1 cellular context compared by ENCODE assay signal in genomic region chr5:129097498-129098296, GRCh38.
TF ChIP-seq lines count a peak whose summit lies in the region.

No MANE protein-coding gene starts in this region.

TF ChIP-seq in SK-N-SH treated with all-trans-retinoic acid at 6 μM for 48 hours, 23 proteins besides CTCF, POLR2A, EP300 and RAD21 (continued from another document):
- TF ChIP-seq TSHZ2 (CRISPR knock-in tag; IDR thresholded peaks at IDR 0.05) (no peak), ZFP3 (CRISPR knock-in tag; IDR thresholded peaks at IDR 0.05) (no peak), ARNTL (CRISPR knock-in tag; IDR thresholded peaks at IDR 0.05; ENCODE audit: borderline replicate concordance, low read depth) (no peak), ZNF8 (CRISPR knock-in tag; IDR thresholded peaks at IDR 0.05) (no peak), TOX (CRISPR knock-in tag; IDR thresholded peaks at IDR 0.05; ENCODE audit: borderline replicate concordance) (no peak), TCF4 (CRISPR knock-in tag; IDR thresholded peaks at IDR 0.05; ENCODE audit: borderline replicate concordance) (no peak), ZNF70 (CRISPR knock-in tag; IDR thresholded peaks at IDR 0.05) (no peak), POU6F1 (CRISPR knock-in tag; IDR thresholded peaks at IDR 0.05; ENCODE audit: borderline replicate concordance, low read depth) (no peak)
